In genomic region chr2:108912629-108912902, GRCh38 we compare ENCODE assay signal across 29 cellular contexts.
"Had no signal": no experiment of that assay in that cellular context is flagged by ENCODE, and none has a peak within 500 bp of the region (broad histone marks: within the 10 kb centered on the region; RNA-seq: fewer than 3 reads in every experiment).

No MANE protein-coding gene starts in this region.

- H3K4me3 ChIP-seq: neural progenitor cell, ovary, psoas muscle, right lobe of liver, skin epidermis, smooth muscle cell, spleen, suprapubic skin, testis, tibial artery, transverse colon, upper lobe of right lung, uterus had no signal

- H3K27ac Mint-ChIP-seq: natural killer cell; progenitor cell of endocrine pancreas; stimulated activated memory B cell treated with anti-CD40 and anti-IgM and Interleukin-4, amounts not matched to agents 10 μg/mL and 1 μg/mL and 100 μg/mL, for 72 hours; type B pancreatic cell had no signal

- H3K9ac ChIP-seq: neural progenitor cell, parathyroid adenoma had no signal

- ATAC-seq: naive thymus-derived CD4-positive, alpha-beta T cell; natural killer cell; psoas muscle; right cardiac atrium; right lobe of liver; stimulated activated memory B cell treated with anti-CD40 and anti-IgM and Interleukin-4, amounts not matched to agents 10 μg/mL and 1 μg/mL and 100 μg/mL, for 72 hours; stimulated activated naive CD8-positive, alpha-beta T cell treated with anti-CD3 and anti-CD28 coated beads, Interleukin-15, amount 100 ng/mL, for 72 hours; stimulated activated naive CD8-positive, alpha-beta T cell treated with anti-CD3 and anti-CD28 coated beads, Interleukin-15, Interleukin-2, amounts not matched to agents 100 U/mL and 50 U/mL, for 24 hours; upper lobe of right lung had no signal

- H3K9me3 Mint-ChIP-seq: naive thymus-derived CD4-positive, alpha-beta T cell; natural killer cell; stimulated activated memory B cell treated with anti-CD40 and anti-IgM and Interleukin-4, amounts not matched to agents 10 μg/mL and 1 μg/mL and 100 μg/mL, for 72 hours; stimulated activated naive CD8-positive, alpha-beta T cell treated with anti-CD3 and anti-CD28 coated beads, Interleukin-15, amount 100 ng/mL, for 72 hours; type B pancreatic cell had no signal

- H3K4me1 Mint-ChIP-seq: natural killer cell; stimulated activated memory B cell treated with anti-CD40 and anti-IgM and Interleukin-4, amounts not matched to agents 10 μg/mL and 1 μg/mL and 100 μg/mL, for 72 hours had no signal

- DNase-seq: natural killer cell; occipital lobe; psoas muscle; right cardiac atrium; stimulated activated CD4-positive, alpha-beta T cell treated with anti-CD3 and anti-CD28 coated beads, Interleukin-12 subunit alpha, Interleukin-12 subunit beta, amount 100 ng/mL, for 4 hours; stimulated activated CD4-positive, alpha-beta T cell treated with anti-CD3 and anti-CD28 coated beads, Interleukin-1b, Interleukin-23, amount 100 ng/mL, for 48 hours; stimulated activated CD4-positive, alpha-beta T cell treated with anti-CD3 and anti-CD28 coated beads, Interleukin-4, amount 100 ng/mL, for 1 hour; stimulated activated CD4-positive, alpha-beta T cell treated with anti-CD3 and anti-CD28 coated beads, Interleukin-4, amount 100 ng/mL, for 4 hours; stimulated activated naive CD4-positive, alpha-beta T cell; stimulated activated naive CD8-positive, alpha-beta T cell treated with anti-CD3 and anti-CD28 coated beads, Interleukin-15, Interleukin-2, amounts not matched to agents 100 U/mL and 50 U/mL, for 24 hours; substantia nigra; testis; uterus had no signal

- H3K27ac ChIP-seq: neural progenitor cell, ovary, parathyroid adenoma, psoas muscle, right lobe of liver, skin epidermis, spleen, suprapubic skin, testis, tibial artery, transverse colon, upper lobe of right lung, uterus had no signal

- H3K27me3 Mint-ChIP-seq: naive thymus-derived CD4-positive, alpha-beta T cell; progenitor cell of endocrine pancreas; stimulated activated memory B cell treated with anti-CD40 and anti-IgM and Interleukin-4, amounts not matched to agents 10 μg/mL and 1 μg/mL and 100 μg/mL, for 72 hours; stimulated activated naive CD8-positive, alpha-beta T cell treated with anti-CD3 and anti-CD28 coated beads, Interleukin-15, amount 100 ng/mL, for 72 hours; type B pancreatic cell had no signal

- H3K27me3 ChIP-seq: neural progenitor cell, ovary, right lobe of liver, testis, transverse colon, upper lobe of right lung, uterus had no signal

- H3K4me1 ChIP-seq: parathyroid adenoma, psoas muscle, right lobe of liver, spleen, suprapubic skin, tibial artery, upper lobe of right lung, uterus had no signal

- H3K36me3 Mint-ChIP-seq: natural killer cell; stimulated activated memory B cell treated with anti-CD40 and anti-IgM and Interleukin-4, amounts not matched to agents 10 μg/mL and 1 μg/mL and 100 μg/mL, for 72 hours; type B pancreatic cell had no signal

- H3K4me3 Mint-ChIP-seq: naive thymus-derived CD4-positive, alpha-beta T cell; natural killer cell; neural progenitor cell; stimulated activated memory B cell treated with anti-CD40 and anti-IgM and Interleukin-4, amounts not matched to agents 10 μg/mL and 1 μg/mL and 100 μg/mL, for 72 hours; stimulated activated naive CD8-positive, alpha-beta T cell treated with anti-CD3 and anti-CD28 coated beads, Interleukin-15, amount 100 ng/mL, for 72 hours; type B pancreatic cell had no signal

- H3K9me3 ChIP-seq: ovary, psoas muscle, right lobe of liver, spleen, suprapubic skin, testis, tibial artery, transverse colon, upper lobe of right lung, uterus had no signal

- H3K36me3 ChIP-seq: neural progenitor cell, ovary, right lobe of liver, spleen, suprapubic skin, tibial artery, transverse colon, upper lobe of right lung, uterus had no signal
